ENCODE assay signal across 8 cellular contexts in the genomic region with DNA sequence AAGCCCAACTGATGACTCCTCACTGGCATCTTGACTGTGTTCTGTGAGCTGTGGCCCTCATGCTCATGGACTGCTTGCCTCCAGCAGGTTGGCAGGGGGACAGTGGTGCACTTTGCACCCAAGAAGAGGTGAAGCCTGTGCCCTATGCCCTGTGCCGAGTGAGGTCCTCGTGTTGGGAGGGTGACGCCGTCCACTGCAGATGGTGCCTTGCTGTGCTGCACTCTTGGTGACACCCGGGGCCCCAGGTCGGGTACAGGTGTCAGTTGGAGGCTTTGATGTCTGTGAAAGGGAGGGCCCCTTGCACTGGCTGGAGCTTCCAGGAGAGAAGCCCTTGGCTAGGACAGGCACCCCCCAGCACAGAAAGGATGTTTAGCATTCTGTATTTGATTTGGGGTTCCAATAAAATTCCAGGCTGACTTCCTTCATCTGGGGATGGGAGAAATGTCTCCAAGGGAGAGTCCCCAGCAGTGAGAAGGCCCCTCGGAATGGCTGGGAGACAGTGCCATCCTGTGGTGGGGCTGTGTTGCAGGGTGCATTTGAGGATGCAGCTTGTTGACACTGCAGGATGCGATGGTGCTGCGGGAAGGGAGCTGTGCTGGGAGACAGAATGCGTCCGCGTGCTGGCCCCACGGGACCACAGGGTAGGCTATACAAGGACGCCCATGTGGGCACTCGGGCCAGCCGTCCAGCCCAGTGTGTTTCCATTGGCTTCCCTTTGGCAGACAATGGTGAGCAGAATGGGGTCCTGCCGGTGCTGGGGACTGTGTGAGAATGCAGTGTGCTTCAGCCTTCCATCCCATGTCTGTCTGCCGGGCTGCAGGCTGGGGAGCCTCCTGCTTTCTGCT. TPM values are rescaled to one million over a fixed set of nuclear protein-coding genes. Genes with fewer than 3 reads are reported as not detected.
DNase-seq lines count a peak whose midpoint lies in the region; ATAC-seq and FAIRE-seq lines count a peak whose summit lies in the region.

No MANE protein-coding gene starts in this region.

- H3K36me3 ChIP-seq in effector memory CD4-positive, alpha-beta T cell (ENCODE audit: control insufficient read depth, insufficient read depth, low read length) = peaks cover 24% of the 10 kb centered on the region
- peaks cover 2 to 8% of the 10 kb centered on the region in 2 donors for H3K36me3 ChIP-seq in small intestine (ENCODE audit: control insufficient read depth in 2 of 2, insufficient read depth in 2 of 2, low read length in 2 of 2)

- no peaks in the 10 kb centered on the region for H3K36me3 Mint-ChIP-seq in IgD-negative memory B cell

- no peaks in the 10 kb centered on the region for H3K27me3 ChIP-seq in effector memory CD4-positive, alpha-beta T cell (replicated peaks; ENCODE audit: control insufficient read depth, insufficient read depth, low read length, poor library complexity, severe bottlenecking)
- H3K27me3 ChIP-seq in small intestine (ENCODE audit: control insufficient read depth in 2 of 2, insufficient read depth in 2 of 2, low read length in 2 of 2) = no peaks in the 10 kb centered on the region

- ATAC-seq in GM21390 (IDR thresholded peaks at IDR 0.05; ENCODE audit: unreplicated experiment) (no peak), left cardiac atrium (no peak)

- H3K27me3 Mint-ChIP-seq in IgD-negative memory B cell = no peaks in the 10 kb centered on the region

- peak overlapping the region; percentile 43 to 81 (median 74) for H3K27ac Mint-ChIP-seq in IgD-negative memory B cell

- H3K9me3 ChIP-seq in effector memory CD4-positive, alpha-beta T cell (ENCODE audit: control insufficient read depth, low read length) = no peaks in the 10 kb centered on the region
- H3K9me3 ChIP-seq in small intestine (ENCODE audit: control insufficient read depth, low read depth) = no peaks in the 10 kb centered on the region

- H3K4me3 ChIP-seq in effector memory CD4-positive, alpha-beta T cell (ENCODE audit: insufficient read depth, low read depth, low read length, poor library complexity, severe bottlenecking) = no peak overlapping the region
- H3K4me3 ChIP-seq in small intestine (ENCODE audit: low read depth in 1 of 2, low read length in 2 of 2) = no peak overlapping the region

- H3K9me3 Mint-ChIP-seq in IgD-negative memory B cell = no peaks in the 10 kb centered on the region

- H3K27ac ChIP-seq in effector memory CD4-positive, alpha-beta T cell (ENCODE audit: insufficient read depth, low read length, poor library complexity, severe bottlenecking) = peak overlapping the region; percentile 14
- peak overlapping the region in 1 of 2 donors; percentile 28 for H3K27ac ChIP-seq in small intestine (ENCODE audit: low read depth in 1 of 2, low read length in 1 of 2)

- FAIRE-seq in small intestine (lab: Jason Lieb, UNC) = no peak

- H3K4me3 Mint-ChIP-seq in IgD-negative memory B cell = peak overlapping the region in 3 of 4 donors; percentile 37 to 89 (median 44)

- peak; percentile 52 for DNase-seq in COLO668 (lab: John Stamatoyannopoulos, UW; ENCODE audit: unreplicated experiment)
- peak; percentile 30 for DNase-seq in activated CD4-positive, alpha-beta T cell treated with anti-CD3 and anti-CD28 coated beads for 1 hour
- DNase-seq in effector memory CD4-positive, alpha-beta T cell = peak; percentile 23 to 39 (median 38)
- peak; percentile 46 for DNase-seq in small intestine
- DNase-seq in mesenteric fat pad (ENCODE audit: low spot score) = no peak
- no peak for DNase-seq in left cardiac atrium

- peaks cover 0 to 3% (median 2%) of the 10 kb centered on the region in 3 donors for H3K4me1 Mint-ChIP-seq in IgD-negative memory B cell

- H3K4me1 ChIP-seq in effector memory CD4-positive, alpha-beta T cell (ENCODE audit: control insufficient read depth, insufficient read depth, low read length, poor library complexity, severe bottlenecking) = peaks cover 17% of the 10 kb centered on the region
- H3K4me1 ChIP-seq in small intestine (ENCODE audit: control insufficient read depth in 2 of 2, insufficient read depth in 1 of 2, low read depth in 1 of 2, low read length in 1 of 2) = no peaks in the 10 kb centered on the region

- 21 to 31% (median 31%) methylated on average over 18 of the region's 18 CpGs for WGBS in small intestine, 3 donors

- intact Hi-C loops in left cardiac atrium (cut with DNase I) = no loop called here

RNA-seq across cellular contexts. Expression of a gene that starts 2.5 kb away (rescaled TPM):
- polyA plus RNA-seq in IgD-negative memory B cell = 4.2 TPM
- 10 to 100 TPM in 2 of 3 donors, 1 to 10 TPM in 1; 3.8 to 18.2 (median 10.5) TPM for polyA plus RNA-seq in small intestine
- total RNA-seq in mesenteric fat pad = 77.8 TPM
- 10 to 100 TPM; 48.3 to 48.9 TPM for total RNA-seq in left cardiac atrium

RNA-seq across cellular contexts. Expression of a gene that starts 12.1 kb away (rescaled TPM):
- polyA plus RNA-seq in IgD-negative memory B cell = 33.7 TPM
- polyA plus RNA-seq in small intestine = 10 to 100 TPM; 30.5 to 38.5 (median 36.0) TPM
- total RNA-seq in mesenteric fat pad = 49.2 TPM
- 10 to 100 TPM; 26.7 to 29.3 TPM for total RNA-seq in left cardiac atrium

RNA-seq across cellular contexts. Expression of a gene that starts 13.2 kb away (rescaled TPM):
- polyA plus RNA-seq in IgD-negative memory B cell = 110 TPM
- 100 to 1,000 TPM in 1 of 3 donors, 10 to 100 TPM in 2; 61.5 to 184 (median 85.7) TPM for polyA plus RNA-seq in small intestine
- 75.9 TPM for total RNA-seq in mesenteric fat pad
- 10 to 100 TPM; 38.3 to 50.4 TPM for total RNA-seq in left cardiac atrium

RNA-seq across cellular contexts. Expression of a gene that starts 21.7 kb away (rescaled TPM):
- not detected for polyA plus RNA-seq in IgD-negative memory B cell
- polyA plus RNA-seq in small intestine = 1 to 10 TPM in 1 of 3 donors, not detected in 2; 1.2 TPM
- 1.00 TPM for total RNA-seq in mesenteric fat pad
- total RNA-seq in left cardiac atrium = under 1 TPM; 0.44 to 0.62 TPM

RNA-seq across cellular contexts. Expression of a gene that starts 49.1 kb away (rescaled TPM):
- 4.8 TPM for polyA plus RNA-seq in IgD-negative memory B cell
- polyA plus RNA-seq in small intestine = 10 to 100 TPM; 17.0 to 18.1 (median 17.3) TPM
- total RNA-seq in mesenteric fat pad = 29.7 TPM
- total RNA-seq in left cardiac atrium = 10 to 100 TPM; 13.3 to 19.9 TPM

Comparison
In these comparisons a context has a peak if more than half of its experiments do, and no peak if none do; other contexts are left out.
1. DNase-seq: peak in COLO668 (single experiment), activated CD4-positive, alpha-beta T cell treated with anti-CD3 and anti-CD28 coated beads for 1 hour (single experiment), effector memory CD4-positive, alpha-beta T cell (3 of 3) and small intestine (single experiment); none in mesenteric fat pad (single experiment) and left cardiac atrium (single experiment).